In the genomic region with DNA sequence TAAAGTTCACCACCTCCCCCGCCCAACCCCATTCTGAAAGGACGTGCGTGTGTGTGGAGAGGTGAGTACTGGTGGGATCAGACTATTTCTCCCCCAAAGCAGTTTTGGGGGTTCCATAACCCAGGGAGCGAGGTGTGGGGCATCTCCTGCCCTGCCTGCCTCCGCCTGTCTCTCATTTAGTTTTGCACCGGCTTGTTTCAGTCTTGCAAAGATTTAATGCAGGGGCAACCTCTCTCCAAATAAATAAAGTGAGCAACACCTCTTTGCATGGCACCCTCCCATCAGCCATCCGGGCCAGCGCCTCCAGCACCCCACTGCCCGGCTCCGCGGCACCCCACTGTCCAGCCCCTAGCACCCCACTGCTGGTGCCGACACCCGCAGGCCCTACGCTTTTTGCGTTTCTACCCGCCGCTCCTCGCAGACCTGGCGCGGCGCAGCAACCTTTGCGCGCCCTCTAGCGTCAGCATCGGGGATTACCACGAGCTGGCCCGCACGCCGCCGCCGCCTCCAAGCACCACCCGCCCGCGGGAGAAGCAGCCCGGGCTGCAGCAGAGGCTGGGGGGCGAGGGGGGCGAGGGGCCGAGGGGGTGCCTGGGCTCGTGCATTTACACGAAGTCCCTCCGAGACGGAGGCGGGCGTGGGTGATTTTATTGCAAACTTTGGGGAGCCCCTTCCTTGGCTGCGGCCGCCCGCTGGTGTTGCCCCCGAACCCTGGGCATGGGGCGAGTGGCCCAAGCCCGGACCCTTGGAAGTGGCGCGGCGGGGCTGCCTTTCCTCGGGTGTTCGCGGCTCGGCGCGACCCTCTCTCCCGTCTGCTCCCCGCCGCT, we compare ENCODE assay signal across 1 cellular context.
TF ChIP-seq lines count a peak whose summit lies in the region.

No MANE protein-coding gene starts in this region.

TF ChIP-seq in HepG2, 621 proteins besides CTCF, POLR2A, EP300 and RAD21 (continued from another document and continues in another):
- TF ChIP-seq, protein P1, sequence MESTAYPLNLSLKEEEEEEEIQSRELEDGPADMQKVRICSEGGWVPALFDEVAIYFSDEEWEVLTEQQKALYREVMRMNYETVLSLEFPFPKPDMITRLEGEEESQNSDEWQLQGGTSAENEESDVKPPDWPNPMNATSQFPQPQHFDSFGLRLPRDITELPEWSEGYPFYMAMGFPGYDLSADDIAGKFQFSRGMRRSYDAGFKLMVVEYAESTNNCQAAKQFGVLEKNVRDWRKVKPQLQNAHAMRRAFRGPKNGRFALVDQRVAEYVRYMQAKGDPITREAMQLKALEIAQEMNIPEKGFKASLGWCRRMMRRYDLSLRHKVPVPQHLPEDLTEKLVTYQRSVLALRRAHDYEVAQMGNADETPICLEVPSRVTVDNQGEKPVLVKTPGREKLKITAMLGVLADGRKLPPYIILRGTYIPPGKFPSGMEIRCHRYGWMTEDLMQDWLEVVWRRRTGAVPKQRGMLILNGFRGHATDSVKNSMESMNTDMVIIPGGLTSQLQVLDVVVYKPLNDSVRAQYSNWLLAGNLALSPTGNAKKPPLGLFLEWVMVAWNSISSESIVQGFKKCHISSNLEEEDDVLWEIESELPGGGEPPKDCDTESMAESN (CRISPR knock-in tag; conservative IDR thresholded peaks at IDR 0.05): 0 out of 2 replicates have a peak, but pooled peaks have one; percentile 30
- TF ChIP-seq MIER3 (CRISPR knock-in tag; IDR thresholded peaks at IDR 0.05; ENCODE audit: borderline replicate concordance) (no peak), ZNF282 (IDR thresholded peaks at IDR 0.05; ENCODE audit: partially characterized antibody) (no peak), MAFF (IDR thresholded peaks at IDR 0.05; ENCODE audit: low read depth, low read length) (no peak), PHF8 (CRISPR knock-in tag; IDR thresholded peaks at IDR 0.05) (peak; percentile 34; the same call in 1 of the 2 replicates), ZNF749 (CRISPR knock-in tag; IDR thresholded peaks at IDR 0.05; ENCODE audit: borderline replicate concordance) (no peak), HMGXB4 (CRISPR knock-in tag; IDR thresholded peaks at IDR 0.05; ENCODE audit: borderline replicate concordance in 1 of 2, low read depth in 1 of 2) (0 out of 4 replicates have a peak, but pooled peaks of 1 of the 2 experiments have one; percentile 49), ZNF337 (CRISPR knock-in tag; IDR thresholded peaks at IDR 0.05; ENCODE audit: borderline replicate concordance, low read depth) (no peak), IKZF5 (CRISPR knock-in tag; IDR thresholded peaks at IDR 0.05) (no peak), ATF6 (CRISPR knock-in tag; conservative IDR thresholded peaks at IDR 0.05) (no peak), ZNF383 (CRISPR knock-in tag; IDR thresholded peaks at IDR 0.05; ENCODE audit: borderline replicate concordance) (no peak), PRMT3 (CRISPR knock-in tag; IDR thresholded peaks at IDR 0.05; ENCODE audit: borderline replicate concordance, low read depth) (no peak), HMG20B (CRISPR knock-in tag; conservative IDR thresholded peaks at IDR 0.05) (no peak), ZNF569 (CRISPR knock-in tag; IDR thresholded peaks at IDR 0.05; ENCODE audit: borderline replicate concordance) (no peak), RBM22 (optimal IDR thresholded peaks at IDR 0.05; ENCODE audit: low read length) (no peak), LCORL (IDR thresholded peaks at IDR 0.05) (no peak), LCORL (CRISPR knock-in tag; IDR thresholded peaks at IDR 0.05) (no peak), HMGXB3 (CRISPR knock-in tag; IDR thresholded peaks at IDR 0.05; ENCODE audit: borderline replicate concordance) (no peak), CBX1 (IDR thresholded peaks at IDR 0.05; ENCODE audit: low read depth) (no peak), SMARCC2 (IDR thresholded peaks at IDR 0.05) (no peak), PITX1 (CRISPR knock-in tag; IDR thresholded peaks at IDR 0.05) (peak; percentile 23; the same call in 1 of the 2 replicates), ZNF710 (CRISPR knock-in tag; IDR thresholded peaks at IDR 0.05; ENCODE audit: borderline replicate concordance) (no peak), SOX5 (CRISPR knock-in tag; IDR thresholded peaks at IDR 0.05; ENCODE audit: borderline replicate concordance) (no peak), HNF4A (CRISPR knock-in tag; IDR thresholded peaks at IDR 0.05) (no peak), TEAD3 (CRISPR knock-in tag; optimal IDR thresholded peaks at IDR 0.05; ENCODE audit: borderline replicate concordance) (no peak), ZMAT3 (CRISPR knock-in tag; conservative IDR thresholded peaks at IDR 0.05) (no peak), ZNF451 (CRISPR knock-in tag; IDR thresholded peaks at IDR 0.05) (no peak), ZBTB4 (CRISPR knock-in tag; IDR thresholded peaks at IDR 0.05; ENCODE audit: borderline replicate concordance) (no peak), CCDC6 (CRISPR knock-in tag; IDR thresholded peaks at IDR 0.05) (no peak), ADNP (CRISPR knock-in tag; IDR thresholded peaks at IDR 0.05) (no peak), FOXJ3 (CRISPR knock-in tag; IDR thresholded peaks at IDR 0.05; ENCODE audit: borderline replicate concordance) (no peak), ZMYM4 (CRISPR knock-in tag; IDR thresholded peaks at IDR 0.05) (peak; percentile 52; the same call in 1 of the 2 replicates), THAP11 (CRISPR knock-in tag; IDR thresholded peaks at IDR 0.05) (no peak), ZNF672 (CRISPR knock-in tag; IDR thresholded peaks at IDR 0.05) (no peak)
- TF ChIP-seq, protein P2, sequence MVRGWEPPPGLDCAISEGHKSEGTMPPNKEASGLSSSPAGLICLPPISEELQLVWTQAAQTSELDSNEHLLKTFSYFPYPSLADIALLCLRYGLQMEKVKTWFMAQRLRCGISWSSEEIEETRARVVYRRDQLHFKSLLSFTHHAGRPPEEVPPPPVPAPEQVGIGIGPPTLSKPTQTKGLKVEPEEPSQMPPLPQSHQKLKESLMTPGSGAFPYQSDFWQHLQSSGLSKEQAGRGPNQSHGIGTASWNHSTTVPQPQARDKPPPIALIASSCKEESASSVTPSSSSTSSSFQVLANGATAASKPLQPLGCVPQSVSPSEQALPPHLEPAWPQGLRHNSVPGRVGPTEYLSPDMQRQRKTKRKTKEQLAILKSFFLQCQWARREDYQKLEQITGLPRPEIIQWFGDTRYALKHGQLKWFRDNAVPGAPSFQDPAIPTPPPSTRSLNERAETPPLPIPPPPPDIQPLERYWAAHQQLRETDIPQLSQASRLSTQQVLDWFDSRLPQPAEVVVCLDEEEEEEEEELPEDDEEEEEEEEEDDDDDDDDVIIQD (CRISPR knock-in tag; IDR thresholded peaks at IDR 0.05; ENCODE audit: low read depth): no peak
- TF ChIP-seq, protein P3, sequence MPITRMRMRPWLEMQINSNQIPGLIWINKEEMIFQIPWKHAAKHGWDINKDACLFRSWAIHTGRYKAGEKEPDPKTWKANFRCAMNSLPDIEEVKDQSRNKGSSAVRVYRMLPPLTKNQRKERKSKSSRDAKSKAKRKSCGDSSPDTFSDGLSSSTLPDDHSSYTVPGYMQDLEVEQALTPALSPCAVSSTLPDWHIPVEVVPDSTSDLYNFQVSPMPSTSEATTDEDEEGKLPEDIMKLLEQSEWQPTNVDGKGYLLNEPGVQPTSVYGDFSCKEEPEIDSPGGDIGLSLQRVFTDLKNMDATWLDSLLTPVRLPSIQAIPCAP (CRISPR knock-in tag; IDR thresholded peaks at IDR 0.05; ENCODE audit: low read depth): no peak
